In the genomic region with DNA sequence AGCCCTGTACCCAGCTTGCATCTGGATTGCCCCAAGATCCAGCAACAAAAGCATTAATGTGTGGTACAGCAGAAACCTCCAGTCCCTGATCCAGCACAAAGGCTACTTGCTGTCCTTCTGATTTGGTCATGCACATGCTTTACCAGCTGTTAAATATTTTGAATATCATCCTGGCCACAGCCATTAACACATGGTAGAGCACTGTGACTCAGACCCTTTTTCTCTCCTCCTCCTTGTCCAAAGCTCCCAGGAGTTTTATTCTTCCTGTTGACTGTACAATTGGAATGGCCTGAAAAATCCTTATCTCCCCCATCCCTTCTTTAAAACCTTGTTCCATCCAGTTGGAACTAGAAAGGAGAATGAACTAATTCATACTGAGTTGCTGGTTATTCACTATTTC, we compare ENCODE assay signal across 12 cellular contexts.
DNase-seq lines count a peak whose midpoint lies in the region; ATAC-seq and TF ChIP-seq lines count a peak whose summit lies in the region.
"Had no signal": no experiment of that assay in that cellular context is flagged by ENCODE, and none has a peak within 500 bp of the region (broad histone marks: within the 10 kb centered on the region; RNA-seq: fewer than 3 reads in every experiment).

No MANE protein-coding gene starts in this region.

- POLR2A ChIA-PET in SK-N-SH (lab: Yijun Ruan, JAX), result no interaction called here

- H3K36me3 ChIP-seq in SK-N-SH (replicated peaks in 1 of 2; ENCODE audit: control insufficient read depth in 1 of 2, insufficient read depth in 2 of 2, low read length in 1 of 2), result no peaks in the 10 kb centered on the region
- H3K36me3 ChIP-seq: thyroid gland had no signal

- no peak overlapping the region for H3K27ac Mint-ChIP-seq in stimulated activated effector memory CD8-positive, alpha-beta T cell treated with anti-CD3 and anti-CD28 coated beads, Interleukin-12 subunit alpha, Interleukin-12 subunit beta, amount 100 ng/mL, for 72 hours
- H3K27ac Mint-ChIP-seq: activated naive CD4-positive, alpha-beta T cell treated with anti-CD3 and anti-CD28 coated beads for 36 hours; mesothelial cell of epicardium had no signal

- H3K4me1 ChIP-seq in SK-N-SH (ENCODE audit: control insufficient read depth in 1 of 2, insufficient read depth in 2 of 2, low read depth in 1 of 2, low read length in 1 of 2), result peaks cover 4 to 9% of the 10 kb centered on the region in 2 experiments

- no peak for TF ChIP-seq RAD21 in SK-N-SH (IDR thresholded peaks at IDR 0.05; ENCODE audit: low read length)

- no peak overlapping the region for H3K4me3 Mint-ChIP-seq in stimulated activated effector memory CD8-positive, alpha-beta T cell treated with anti-CD3 and anti-CD28 coated beads, Interleukin-12 subunit alpha, Interleukin-12 subunit beta, amount 100 ng/mL, for 72 hours
- H3K4me3 Mint-ChIP-seq: activated naive CD4-positive, alpha-beta T cell treated with anti-CD3 and anti-CD28 coated beads for 36 hours; mesothelial cell of epicardium had no signal

- peak overlapping the region; percentile 5; the same call in 1 of the 2 replicates for H3K9ac ChIP-seq in SK-N-SH

- H3K27me3 ChIP-seq in SK-N-SH (ENCODE audit: insufficient read depth), result no peaks in the 10 kb centered on the region
- H3K27me3 ChIP-seq: thyroid gland had no signal

- DNase-seq in Daoy (ENCODE audit: low read depth), result peak; percentile 80
- DNase-seq in SK-N-SH, result no peak
- DNase-seq in fibroblast of villous mesenchyme (ENCODE audit: low read depth), result peak; percentile 93
- DNase-seq in retinal pigment epithelial cell (ENCODE audit: low read depth), result peak; percentile 23
- DNase-seq in activated T-cell treated with anti-CD3 and anti-CD28 coated beads, Interleukin-2, amount 50 U/mL, for 1 hour, result no peak
- DNase-seq in stimulated activated effector memory CD8-positive, alpha-beta T cell treated with anti-CD3 and anti-CD28 coated beads, Interleukin-12 subunit alpha, Interleukin-12 subunit beta, amount 100 ng/mL, for 72 hours (ENCODE audit: low spot score in 2 of 2), result no peak
- DNase-seq in T-helper 2 cell, result no peak
- DNase-seq: activated naive CD4-positive, alpha-beta T cell treated with anti-CD3 and anti-CD28 coated beads for 36 hours; NCI-H1105 treated with DMSO at 0.1 percent for 48 hours; thyroid gland had no signal

- TF ChIP-seq EP300 in SK-N-SH (IDR thresholded peaks at IDR 0.05; ENCODE audit: borderline replicate concordance in 1 of 2, low read depth in 1 of 2, low read length in 1 of 2), result peak in 1 of 2 experiments; percentile 37; a peak in 1 of 4 replicates

- H3K4me2 ChIP-seq in SK-N-SH, result peak overlapping the region; percentile 27; the same call in 1 of the 2 replicates

- ATAC-seq in GM21619 (IDR thresholded peaks at IDR 0.05; ENCODE audit: unreplicated experiment), result no peak
- no peak for ATAC-seq in stimulated activated effector memory CD8-positive, alpha-beta T cell treated with anti-CD3 and anti-CD28 coated beads, Interleukin-12 subunit alpha, Interleukin-12 subunit beta, amount 100 ng/mL, for 72 hours

- no peaks in the 10 kb centered on the region for H3K9me3 Mint-ChIP-seq in stimulated activated effector memory CD8-positive, alpha-beta T cell treated with anti-CD3 and anti-CD28 coated beads, Interleukin-12 subunit alpha, Interleukin-12 subunit beta, amount 100 ng/mL, for 72 hours
- H3K9me3 Mint-ChIP-seq: activated naive CD4-positive, alpha-beta T cell treated with anti-CD3 and anti-CD28 coated beads for 36 hours had no signal

- no peak overlapping the region for H3K4me3 ChIP-seq in SK-N-SH (ENCODE audit: low read depth in 2 of 2, low read length in 1 of 2)
- H3K4me3 ChIP-seq in fibroblast of villous mesenchyme (ENCODE audit: low read depth, low read length), result no peak overlapping the region
- H3K4me3 ChIP-seq in retinal pigment epithelial cell (ENCODE audit: low read length), result no peak overlapping the region
- H3K4me3 ChIP-seq: thyroid gland had no signal

- H3K9me3 ChIP-seq in SK-N-SH, result no peaks in the 10 kb centered on the region
- H3K9me3 ChIP-seq: thyroid gland had no signal

- H3K4me1 Mint-ChIP-seq in stimulated activated effector memory CD8-positive, alpha-beta T cell treated with anti-CD3 and anti-CD28 coated beads, Interleukin-12 subunit alpha, Interleukin-12 subunit beta, amount 100 ng/mL, for 72 hours, result no peaks in the 10 kb centered on the region

- CTCF ChIA-PET in SK-N-SH (lab: Yijun Ruan, JAX), result no interaction called here

- H3K79me2 ChIP-seq in SK-N-SH (ENCODE audit: insufficient read depth), result no peaks in the 10 kb centered on the region

- H3K27ac ChIP-seq in SK-N-SH (ENCODE audit: low read depth in 2 of 2, low read length in 1 of 2), result peak overlapping the region in 1 of 2 experiments; percentile 79; a peak in 3 of 4 replicates
- H3K27ac ChIP-seq: thyroid gland had no signal

- H4K20me1 ChIP-seq in SK-N-SH (ENCODE audit: insufficient read depth), result no peaks in the 10 kb centered on the region

- TF ChIP-seq CTCF in SK-N-SH (IDR thresholded peaks at IDR 0.05), result no peak
- no peak for TF ChIP-seq CTCF in fibroblast of villous mesenchyme (IDR thresholded peaks at IDR 0.05; ENCODE audit: insufficient read depth, low read depth, low read length)
- no peak for TF ChIP-seq CTCF in retinal pigment epithelial cell (conservative IDR thresholded peaks at IDR 0.05; ENCODE audit: low read depth, low read length)

- no peaks in the 10 kb centered on the region for H3K36me3 Mint-ChIP-seq in stimulated activated effector memory CD8-positive, alpha-beta T cell treated with anti-CD3 and anti-CD28 coated beads, Interleukin-12 subunit alpha, Interleukin-12 subunit beta, amount 100 ng/mL, for 72 hours
- H3K36me3 Mint-ChIP-seq: mesothelial cell of epicardium had no signal

- no peaks in the 10 kb centered on the region for H3K9me2 ChIP-seq in SK-N-SH

- peaks cover 10% of the 10 kb centered on the region for H3F3A ChIP-seq in SK-N-SH (replicated peaks; ENCODE audit: insufficient read depth)

- peak overlapping the region; percentile 48; the same call in 1 of the 2 replicates for H2AFZ ChIP-seq in SK-N-SH (ENCODE audit: low read depth)

TF ChIP-seq in SK-N-SH, 30 proteins besides CTCF, POLR2A, EP300 and RAD21:
- TF ChIP-seq, protein P1, sequence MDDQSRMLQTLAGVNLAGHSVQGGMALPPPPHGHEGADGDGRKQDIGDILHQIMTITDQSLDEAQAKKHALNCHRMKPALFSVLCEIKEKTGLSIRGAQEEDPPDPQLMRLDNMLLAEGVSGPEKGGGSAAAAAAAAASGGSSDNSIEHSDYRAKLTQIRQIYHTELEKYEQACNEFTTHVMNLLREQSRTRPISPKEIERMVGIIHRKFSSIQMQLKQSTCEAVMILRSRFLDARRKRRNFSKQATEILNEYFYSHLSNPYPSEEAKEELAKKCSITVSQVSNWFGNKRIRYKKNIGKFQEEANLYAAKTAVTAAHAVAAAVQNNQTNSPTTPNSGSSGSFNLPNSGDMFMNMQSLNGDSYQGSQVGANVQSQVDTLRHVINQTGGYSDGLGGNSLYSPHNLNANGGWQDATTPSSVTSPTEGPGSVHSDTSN (IDR thresholded peaks at IDR 0.05), result no peak
- TF ChIP-seq EZH2phosphoT487 (IDR thresholded peaks at IDR 0.05; ENCODE audit: borderline replicate concordance, low read depth) (no peak), FOSL2 (IDR thresholded peaks at IDR 0.05; ENCODE audit: borderline replicate concordance, low read depth) (peak; percentile 56), NFIC (IDR thresholded peaks at IDR 0.05; ENCODE audit: borderline replicate concordance) (peak; percentile 8; the same call in 1 of the 2 replicates), TCF12 (IDR thresholded peaks at IDR 0.05) (peak; percentile 69), ELF1 (IDR thresholded peaks at IDR 0.05) (0 out of 2 replicates have a peak, but pooled peaks have one; percentile 8), JUND (IDR thresholded peaks at IDR 0.05) (peak; percentile 59; the same call in 1 of the 2 replicates)
- TF ChIP-seq, protein P2, sequence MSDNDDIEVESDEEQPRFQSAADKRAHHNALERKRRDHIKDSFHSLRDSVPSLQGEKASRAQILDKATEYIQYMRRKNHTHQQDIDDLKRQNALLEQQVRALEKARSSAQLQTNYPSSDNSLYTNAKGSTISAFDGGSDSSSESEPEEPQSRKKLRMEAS (IDR thresholded peaks at IDR 0.05; ENCODE audit: low read depth), result peak; percentile 65
TF ChIP-seq in SK-N-SH: peak in this region for 6.

Comparison
In these comparisons a context has a peak if more than half of its experiments do, and no peak if none do; other contexts are left out.
1. DNase-seq: peak in Daoy (single experiment), fibroblast of villous mesenchyme (single experiment) and retinal pigment epithelial cell (single experiment); none in SK-N-SH (single experiment), activated T-cell treated with anti-CD3 and anti-CD28 coated beads, Interleukin-2, amount 50 U/mL, for 1 hour (single experiment), stimulated activated effector memory CD8-positive, alpha-beta T cell treated with anti-CD3 and anti-CD28 coated beads, Interleukin-12 subunit alpha, Interleukin-12 subunit beta, amount 100 ng/mL, for 72 hours (0 of 2) and T-helper 2 cell (0 of 5).